1 cellular context compared by ENCODE assay signal in the genomic region with DNA sequence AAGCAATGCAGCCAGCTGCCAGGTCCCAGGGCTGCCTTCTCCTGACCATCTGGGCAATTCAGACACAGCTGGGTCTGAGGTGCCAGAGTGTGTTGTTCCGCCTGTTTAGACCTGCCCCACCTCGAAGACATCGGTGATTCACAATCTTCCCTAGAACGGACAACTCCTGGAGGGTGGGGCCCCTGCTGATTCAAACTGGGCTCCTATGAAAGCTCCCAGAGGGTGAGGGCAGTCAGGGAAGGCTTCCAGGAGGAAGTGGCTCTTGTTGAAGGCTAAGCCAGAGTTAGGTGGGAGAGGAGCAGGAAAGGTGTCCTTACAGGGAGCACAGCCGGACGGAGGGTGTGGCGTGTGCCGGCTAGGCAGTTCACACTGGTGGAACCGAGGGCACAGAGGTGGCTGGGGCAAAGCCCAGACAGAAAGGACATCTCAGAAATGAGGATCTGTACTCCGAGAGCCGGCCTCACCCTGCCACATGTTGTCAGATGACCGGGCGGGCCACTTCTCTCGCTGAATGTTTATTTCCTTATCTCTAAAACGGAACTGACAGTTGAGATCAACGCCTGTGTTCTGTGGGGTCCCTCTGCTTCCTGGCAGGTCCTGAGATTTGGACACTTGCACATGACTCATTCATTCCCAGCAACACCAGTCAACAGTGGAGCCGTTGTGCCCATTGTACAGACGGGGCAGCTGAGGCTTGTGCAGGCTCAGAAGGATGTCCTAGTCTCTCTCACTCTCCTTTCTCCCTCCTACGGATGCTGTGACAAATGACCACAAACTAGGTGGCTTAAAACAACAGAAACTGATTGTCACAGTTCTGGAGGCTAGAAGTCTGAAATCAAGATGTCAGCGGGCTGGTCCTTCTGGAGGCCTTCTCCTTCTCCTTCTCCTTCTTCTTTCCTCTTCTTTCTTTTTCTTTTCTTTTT.
TF ChIP-seq lines count a peak whose summit lies in the region.

No MANE protein-coding gene starts in this region.

TF ChIP-seq in HepG2, 621 proteins besides CTCF, POLR2A, EP300 and RAD21 (continued from another document and continues in another):
- TF ChIP-seq, protein P1, sequence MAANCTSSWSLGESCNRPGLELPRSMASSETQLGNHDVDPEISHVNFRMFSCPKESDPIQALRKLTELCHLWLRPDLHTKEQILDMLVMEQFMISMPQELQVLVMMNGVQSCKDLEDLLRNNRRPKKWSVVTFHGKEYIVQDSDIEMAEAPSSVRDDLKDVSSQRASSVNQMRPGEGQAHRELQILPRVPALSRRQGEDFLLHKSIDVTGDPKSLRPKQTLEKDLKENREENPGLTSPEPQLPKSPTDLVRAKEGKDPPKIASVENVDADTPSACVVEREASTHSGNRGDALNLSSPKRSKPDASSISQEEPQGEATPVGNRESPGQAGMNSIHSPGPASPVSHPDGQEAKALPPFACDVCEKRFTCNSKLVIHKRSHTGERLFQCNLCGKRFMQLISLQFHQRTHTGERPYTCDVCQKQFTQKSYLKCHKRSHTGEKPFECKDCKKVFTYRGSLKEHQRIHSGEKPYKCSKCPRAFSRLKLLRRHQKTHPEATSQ (CRISPR knock-in tag; IDR thresholded peaks at IDR 0.05; ENCODE audit: borderline replicate concordance): no peak; the same call in 1 of the 2 replicates
- TF ChIP-seq, protein P2, sequence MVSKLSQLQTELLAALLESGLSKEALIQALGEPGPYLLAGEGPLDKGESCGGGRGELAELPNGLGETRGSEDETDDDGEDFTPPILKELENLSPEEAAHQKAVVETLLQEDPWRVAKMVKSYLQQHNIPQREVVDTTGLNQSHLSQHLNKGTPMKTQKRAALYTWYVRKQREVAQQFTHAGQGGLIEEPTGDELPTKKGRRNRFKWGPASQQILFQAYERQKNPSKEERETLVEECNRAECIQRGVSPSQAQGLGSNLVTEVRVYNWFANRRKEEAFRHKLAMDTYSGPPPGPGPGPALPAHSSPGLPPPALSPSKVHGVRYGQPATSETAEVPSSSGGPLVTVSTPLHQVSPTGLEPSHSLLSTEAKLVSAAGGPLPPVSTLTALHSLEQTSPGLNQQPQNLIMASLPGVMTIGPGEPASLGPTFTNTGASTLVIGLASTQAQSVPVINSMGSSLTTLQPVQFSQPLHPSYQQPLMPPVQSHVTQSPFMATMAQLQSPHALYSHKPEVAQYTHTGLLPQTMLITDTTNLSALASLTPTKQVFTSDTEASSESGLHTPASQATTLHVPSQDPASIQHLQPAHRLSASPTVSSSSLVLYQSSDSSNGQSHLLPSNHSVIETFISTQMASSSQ (IDR thresholded peaks at IDR 0.05; ENCODE audit: low read depth): no peak
- TF ChIP-seq, protein P2 (CRISPR knock-in tag; IDR thresholded peaks at IDR 0.05; ENCODE audit: borderline replicate concordance): peak; percentile 47; the same call in 1 of the 2 replicates
- TF ChIP-seq ZNF552 (CRISPR knock-in tag; IDR thresholded peaks at IDR 0.05; ENCODE audit: borderline replicate concordance) (no peak), ISL2 (CRISPR knock-in tag; IDR thresholded peaks at IDR 0.05) (peak; percentile 17; the same call in 1 of the 2 replicates), ZNF564 (CRISPR knock-in tag; IDR thresholded peaks at IDR 0.05) (no peak), HMG20B (CRISPR knock-in tag; conservative IDR thresholded peaks at IDR 0.05) (peak; percentile 86), SOX5 (CRISPR knock-in tag; IDR thresholded peaks at IDR 0.05; ENCODE audit: borderline replicate concordance) (peak; percentile 74; the same call in 1 of the 2 replicates), ZBTB3 (CRISPR knock-in tag; IDR thresholded peaks at IDR 0.05; ENCODE audit: borderline replicate concordance, low read depth) (no peak), HES4 (CRISPR knock-in tag; IDR thresholded peaks at IDR 0.05; ENCODE audit: borderline replicate concordance) (no peak), ZNF557 (CRISPR knock-in tag; IDR thresholded peaks at IDR 0.05) (no peak), ZNF383 (CRISPR knock-in tag; IDR thresholded peaks at IDR 0.05; ENCODE audit: borderline replicate concordance) (no peak), ZSCAN20 (CRISPR knock-in tag; IDR thresholded peaks at IDR 0.05; ENCODE audit: borderline replicate concordance) (no peak), KLF15 (CRISPR knock-in tag; IDR thresholded peaks at IDR 0.05; ENCODE audit: borderline replicate concordance) (no peak), MEF2D (CRISPR knock-in tag; IDR thresholded peaks at IDR 0.05) (no peak; the same call in 1 of the 2 replicates), ZNF672 (CRISPR knock-in tag; IDR thresholded peaks at IDR 0.05) (no peak)
- TF ChIP-seq, protein P3, sequence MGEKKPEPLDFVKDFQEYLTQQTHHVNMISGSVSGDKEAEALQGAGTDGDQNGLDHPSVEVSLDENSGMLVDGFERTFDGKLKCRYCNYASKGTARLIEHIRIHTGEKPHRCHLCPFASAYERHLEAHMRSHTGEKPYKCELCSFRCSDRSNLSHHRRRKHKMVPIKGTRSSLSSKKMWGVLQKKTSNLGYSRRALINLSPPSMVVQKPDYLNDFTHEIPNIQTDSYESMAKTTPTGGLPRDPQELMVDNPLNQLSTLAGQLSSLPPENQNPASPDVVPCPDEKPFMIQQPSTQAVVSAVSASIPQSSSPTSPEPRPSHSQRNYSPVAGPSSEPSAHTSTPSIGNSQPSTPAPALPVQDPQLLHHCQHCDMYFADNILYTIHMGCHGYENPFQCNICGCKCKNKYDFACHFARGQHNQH (CRISPR knock-in tag; IDR thresholded peaks at IDR 0.05): peak; percentile 78
- TF ChIP-seq, protein P4, sequence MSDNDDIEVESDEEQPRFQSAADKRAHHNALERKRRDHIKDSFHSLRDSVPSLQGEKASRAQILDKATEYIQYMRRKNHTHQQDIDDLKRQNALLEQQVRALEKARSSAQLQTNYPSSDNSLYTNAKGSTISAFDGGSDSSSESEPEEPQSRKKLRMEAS (IDR thresholded peaks at IDR 0.05): peak; percentile 75
- TF ChIP-seq, protein P5, sequence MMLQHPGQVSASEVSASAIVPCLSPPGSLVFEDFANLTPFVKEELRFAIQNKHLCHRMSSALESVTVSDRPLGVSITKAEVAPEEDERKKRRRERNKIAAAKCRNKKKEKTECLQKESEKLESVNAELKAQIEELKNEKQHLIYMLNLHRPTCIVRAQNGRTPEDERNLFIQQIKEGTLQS (CRISPR knock-in tag; IDR thresholded peaks at IDR 0.05): peak; percentile 91
- TF ChIP-seq, protein P6, sequence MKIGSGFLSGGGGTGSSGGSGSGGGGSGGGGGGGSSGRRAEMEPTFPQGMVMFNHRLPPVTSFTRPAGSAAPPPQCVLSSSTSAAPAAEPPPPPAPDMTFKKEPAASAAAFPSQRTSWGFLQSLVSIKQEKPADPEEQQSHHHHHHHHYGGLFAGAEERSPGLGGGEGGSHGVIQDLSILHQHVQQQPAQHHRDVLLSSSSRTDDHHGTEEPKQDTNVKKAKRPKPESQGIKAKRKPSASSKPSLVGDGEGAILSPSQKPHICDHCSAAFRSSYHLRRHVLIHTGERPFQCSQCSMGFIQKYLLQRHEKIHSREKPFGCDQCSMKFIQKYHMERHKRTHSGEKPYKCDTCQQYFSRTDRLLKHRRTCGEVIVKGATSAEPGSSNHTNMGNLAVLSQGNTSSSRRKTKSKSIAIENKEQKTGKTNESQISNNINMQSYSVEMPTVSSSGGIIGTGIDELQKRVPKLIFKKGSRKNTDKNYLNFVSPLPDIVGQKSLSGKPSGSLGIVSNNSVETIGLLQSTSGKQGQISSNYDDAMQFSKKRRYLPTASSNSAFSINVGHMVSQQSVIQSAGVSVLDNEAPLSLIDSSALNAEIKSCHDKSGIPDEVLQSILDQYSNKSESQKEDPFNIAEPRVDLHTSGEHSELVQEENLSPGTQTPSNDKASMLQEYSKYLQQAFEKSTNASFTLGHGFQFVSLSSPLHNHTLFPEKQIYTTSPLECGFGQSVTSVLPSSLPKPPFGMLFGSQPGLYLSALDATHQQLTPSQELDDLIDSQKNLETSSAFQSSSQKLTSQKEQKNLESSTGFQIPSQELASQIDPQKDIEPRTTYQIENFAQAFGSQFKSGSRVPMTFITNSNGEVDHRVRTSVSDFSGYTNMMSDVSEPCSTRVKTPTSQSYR (CRISPR knock-in tag; IDR thresholded peaks at IDR 0.05; ENCODE audit: borderline replicate concordance): no peak; the same call in 1 of the 2 replicates
- TF ChIP-seq, protein P7, sequence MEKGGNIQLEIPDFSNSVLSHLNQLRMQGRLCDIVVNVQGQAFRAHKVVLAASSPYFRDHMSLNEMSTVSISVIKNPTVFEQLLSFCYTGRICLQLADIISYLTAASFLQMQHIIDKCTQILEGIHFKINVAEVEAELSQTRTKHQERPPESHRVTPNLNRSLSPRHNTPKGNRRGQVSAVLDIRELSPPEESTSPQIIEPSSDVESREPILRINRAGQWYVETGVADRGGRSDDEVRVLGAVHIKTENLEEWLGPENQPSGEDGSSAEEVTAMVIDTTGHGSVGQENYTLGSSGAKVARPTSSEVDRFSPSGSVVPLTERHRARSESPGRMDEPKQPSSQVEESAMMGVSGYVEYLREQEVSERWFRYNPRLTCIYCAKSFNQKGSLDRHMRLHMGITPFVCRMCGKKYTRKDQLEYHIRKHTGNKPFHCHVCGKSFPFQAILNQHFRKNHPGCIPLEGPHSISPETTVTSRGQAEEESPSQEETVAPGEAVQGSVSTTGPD (CRISPR knock-in tag; IDR thresholded peaks at IDR 0.05): peak; percentile 57; the same call in 1 of the 2 replicates
- TF ChIP-seq, protein P8, sequence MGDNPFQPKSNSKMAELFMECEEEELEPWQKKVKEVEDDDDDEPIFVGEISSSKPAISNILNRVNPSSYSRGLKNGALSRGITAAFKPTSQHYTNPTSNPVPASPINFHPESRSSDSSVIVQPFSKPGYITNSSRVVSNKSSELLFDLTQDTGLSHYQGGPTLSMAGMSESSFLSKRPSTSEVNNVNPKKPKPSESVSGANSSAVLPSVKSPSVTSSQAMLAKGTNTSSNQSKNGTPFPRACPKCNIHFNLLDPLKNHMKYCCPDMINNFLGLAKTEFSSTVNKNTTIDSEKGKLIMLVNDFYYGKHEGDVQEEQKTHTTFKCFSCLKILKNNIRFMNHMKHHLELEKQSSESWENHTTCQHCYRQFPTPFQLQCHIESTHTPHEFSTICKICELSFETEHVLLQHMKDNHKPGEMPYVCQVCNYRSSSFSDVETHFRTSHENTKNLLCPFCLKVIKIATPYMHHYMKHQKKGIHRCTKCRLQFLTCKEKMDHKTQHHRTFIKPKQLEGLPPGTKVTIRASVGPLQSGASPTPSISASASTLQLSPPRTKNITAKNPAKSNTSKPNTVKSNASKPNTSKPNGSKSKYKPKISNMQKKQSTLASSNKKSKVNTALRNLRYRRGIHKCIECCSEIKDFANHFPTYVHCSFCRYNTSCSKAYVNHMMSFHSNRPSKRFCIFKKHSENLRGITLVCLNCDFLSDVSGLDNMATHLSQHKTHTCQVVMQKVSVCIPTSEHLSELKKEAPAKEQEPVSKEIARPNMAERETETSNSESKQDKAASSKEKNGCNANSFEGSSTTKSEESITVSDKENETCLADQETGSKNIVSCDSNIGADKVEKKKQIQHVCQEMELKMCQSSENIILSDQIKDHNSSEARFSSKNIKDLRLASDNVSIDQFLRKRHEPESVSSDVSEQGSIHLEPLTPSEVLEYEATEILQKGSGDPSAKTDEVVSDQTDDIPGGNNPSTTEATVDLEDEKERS (CRISPR knock-in tag; IDR thresholded peaks at IDR 0.05): peak; percentile 76
- TF ChIP-seq, protein P9, sequence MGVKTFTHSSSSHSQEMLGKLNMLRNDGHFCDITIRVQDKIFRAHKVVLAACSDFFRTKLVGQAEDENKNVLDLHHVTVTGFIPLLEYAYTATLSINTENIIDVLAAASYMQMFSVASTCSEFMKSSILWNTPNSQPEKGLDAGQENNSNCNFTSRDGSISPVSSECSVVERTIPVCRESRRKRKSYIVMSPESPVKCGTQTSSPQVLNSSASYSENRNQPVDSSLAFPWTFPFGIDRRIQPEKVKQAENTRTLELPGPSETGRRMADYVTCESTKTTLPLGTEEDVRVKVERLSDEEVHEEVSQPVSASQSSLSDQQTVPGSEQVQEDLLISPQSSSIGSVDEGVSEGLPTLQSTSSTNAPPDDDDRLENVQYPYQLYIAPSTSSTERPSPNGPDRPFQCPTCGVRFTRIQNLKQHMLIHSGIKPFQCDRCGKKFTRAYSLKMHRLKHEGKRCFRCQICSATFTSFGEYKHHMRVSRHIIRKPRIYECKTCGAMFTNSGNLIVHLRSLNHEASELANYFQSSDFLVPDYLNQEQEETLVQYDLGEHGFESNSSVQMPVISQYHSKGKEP (CRISPR knock-in tag; IDR thresholded peaks at IDR 0.05): no peak
- TF ChIP-seq, protein P10, sequence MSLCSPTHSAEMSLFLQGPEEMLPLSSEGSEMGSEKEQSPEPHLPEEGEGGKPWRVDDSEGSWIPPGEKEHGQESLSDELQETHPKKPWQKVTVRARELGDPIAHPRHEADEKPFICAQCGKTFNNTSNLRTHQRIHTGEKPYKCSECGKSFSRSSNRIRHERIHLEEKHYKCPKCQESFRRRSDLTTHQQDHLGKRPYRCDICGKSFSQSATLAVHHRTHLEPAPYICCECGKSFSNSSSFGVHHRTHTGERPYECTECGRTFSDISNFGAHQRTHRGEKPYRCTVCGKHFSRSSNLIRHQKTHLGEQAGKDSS (CRISPR knock-in tag; IDR thresholded peaks at IDR 0.05; ENCODE audit: borderline replicate concordance, low read depth): peak; percentile 35; the same call in 1 of the 2 replicates
- TF ChIP-seq, protein P11, sequence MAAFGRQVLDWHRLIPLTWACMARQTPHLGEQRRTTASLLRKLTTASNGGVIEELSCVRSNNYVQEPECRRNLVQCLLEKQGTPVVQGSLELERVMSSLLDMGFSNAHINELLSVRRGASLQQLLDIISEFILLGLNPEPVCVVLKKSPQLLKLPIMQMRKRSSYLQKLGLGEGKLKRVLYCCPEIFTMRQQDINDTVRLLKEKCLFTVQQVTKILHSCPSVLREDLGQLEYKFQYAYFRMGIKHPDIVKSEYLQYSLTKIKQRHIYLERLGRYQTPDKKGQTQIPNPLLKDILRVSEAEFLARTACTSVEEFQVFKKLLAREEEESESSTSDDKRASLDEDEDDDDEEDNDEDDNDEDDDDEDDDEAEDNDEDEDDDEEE (CRISPR knock-in tag; IDR thresholded peaks at IDR 0.05): no peak; the same call in 1 of the 2 replicates
- TF ChIP-seq, protein P12, sequence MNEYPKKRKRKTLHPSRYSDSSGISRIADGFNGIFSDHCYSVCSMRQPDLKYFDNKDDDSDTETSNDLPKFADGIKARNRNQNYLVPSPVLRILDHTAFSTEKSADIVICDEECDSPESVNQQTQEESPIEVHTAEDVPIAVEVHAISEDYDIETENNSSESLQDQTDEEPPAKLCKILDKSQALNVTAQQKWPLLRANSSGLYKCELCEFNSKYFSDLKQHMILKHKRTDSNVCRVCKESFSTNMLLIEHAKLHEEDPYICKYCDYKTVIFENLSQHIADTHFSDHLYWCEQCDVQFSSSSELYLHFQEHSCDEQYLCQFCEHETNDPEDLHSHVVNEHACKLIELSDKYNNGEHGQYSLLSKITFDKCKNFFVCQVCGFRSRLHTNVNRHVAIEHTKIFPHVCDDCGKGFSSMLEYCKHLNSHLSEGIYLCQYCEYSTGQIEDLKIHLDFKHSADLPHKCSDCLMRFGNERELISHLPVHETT (CRISPR knock-in tag; conservative IDR thresholded peaks at IDR 0.05): no peak
